ENCODE assay signal across 13 cellular contexts in genomic region chr5:150376799-150377771, GRCh38. TPM values are rescaled to one million over a fixed set of nuclear protein-coding genes. Genes with fewer than 3 reads are reported as not detected.
DNase-seq lines count a peak whose midpoint lies in the region; ATAC-seq and TF ChIP-seq lines count a peak whose summit lies in the region.
"Had no signal": no experiment of that assay in that cellular context is flagged by ENCODE, and none has a peak within 500 bp of the region (broad histone marks: within the 10 kb centered on the region; RNA-seq: fewer than 3 reads in every experiment).

No MANE protein-coding gene starts in this region.

- H3K23ac ChIP-seq in trophoblast cell (ENCODE audit: low read length), result no peak overlapping the region

- H3K27me3 ChIP-seq in RWPE2 (ENCODE audit: insufficient read depth, poor library complexity, severe bottlenecking) (no peaks in the 10 kb centered on the region), trophoblast cell (ENCODE audit: insufficient read depth, low read length) (no peaks in the 10 kb centered on the region)
- H3K27me3 ChIP-seq: esophagus muscularis mucosa had no signal

- H4K8ac ChIP-seq in trophoblast cell (ENCODE audit: low read depth, low read length), result peak overlapping the region; percentile 27

- H2AFZ ChIP-seq in trophoblast cell (ENCODE audit: insufficient read depth, low read length, poor library complexity), result no peak overlapping the region

- no CpG with 5 or more reads among the region's 10 CpGs for WGBS in trophoblast cell (ENCODE audit: extremely low coverage, insufficient coverage, insufficient read length)

- DNase-seq in Daoy (ENCODE audit: low read depth) (peak; percentile 62), RWPE2 (ENCODE audit: low spot score) (no peak), epithelial cell of prostate (ENCODE audit: low read depth, low spot score) (no peak), trophoblast cell (peak; percentile 28 to 54), iPS-NIHi7 (ENCODE audit: extremely low spot score) (no peak), NCI-H2171 (lab: John Stamatoyannopoulos, UW) (no peak), NCI-H69 (lab: John Stamatoyannopoulos, UW) (no peak), SHP77 (lab: John Stamatoyannopoulos, UW) (no peak)
- DNase-seq: activated naive CD4-positive, alpha-beta T cell treated with anti-CD3 and anti-CD28 coated beads for 36 hours; NCI-H1417; stimulated activated naive CD4-positive, alpha-beta T cell treated with Interleukin-2 at 50 U/mL for 16 hours had no signal

- peak overlapping the region; percentile 72 for H4K91ac ChIP-seq in trophoblast cell (ENCODE audit: low read depth, low read length)

- peak overlapping the region; percentile 31 for H2AK5ac ChIP-seq in trophoblast cell (ENCODE audit: low read length)

- no peak for TF ChIP-seq CTCF in RWPE2 (IDR thresholded peaks at IDR 0.05; ENCODE audit: poor library complexity, severe bottlenecking)

- peak overlapping the region; percentile 44 for H2BK5ac ChIP-seq in trophoblast cell (ENCODE audit: low read depth, low read length, poor library complexity)

- peak overlapping the region; percentile 19 for H3K27ac ChIP-seq in RWPE2 (ENCODE audit: poor library complexity, severe bottlenecking)
- peak overlapping the region; percentile 45 for H3K27ac ChIP-seq in epithelial cell of prostate
- peak overlapping the region; percentile 90 for H3K27ac ChIP-seq in trophoblast cell (ENCODE audit: low read depth, low read length)

- peak overlapping the region; percentile 30 for H3K14ac ChIP-seq in trophoblast cell (ENCODE audit: low read length)

- H2BK12ac ChIP-seq in trophoblast cell (ENCODE audit: low read length), result peak overlapping the region; percentile 81

- no peak overlapping the region for H3K9ac ChIP-seq in trophoblast cell (ENCODE audit: low read length)

- peak overlapping the region; percentile 63 for H3K18ac ChIP-seq in trophoblast cell (ENCODE audit: low read length)

- peaks cover 100% of the 10 kb centered on the region for H3K36me3 ChIP-seq in RWPE2 (ENCODE audit: low read depth)
- H3K36me3 ChIP-seq in trophoblast cell (ENCODE audit: control insufficient read depth in 1 of 2, insufficient read depth in 2 of 2, low read length in 2 of 2), result peaks cover 78 to 85% of the 10 kb centered on the region in 2 experiments

- H4K12ac ChIP-seq in trophoblast cell (ENCODE audit: low read depth, low read length), result no peak overlapping the region

- H3K4ac ChIP-seq in trophoblast cell (ENCODE audit: low read depth, low read length), result peak overlapping the region; percentile 27

- H2BK120ac ChIP-seq in trophoblast cell (ENCODE audit: insufficient read depth, low read length, poor library complexity), result peak overlapping the region; percentile 67

- H3K4me1 ChIP-seq in RWPE2 (ENCODE audit: insufficient read depth, poor library complexity, severe bottlenecking) (no peaks in the 10 kb centered on the region), trophoblast cell (ENCODE audit: control insufficient read depth in 1 of 2, insufficient read depth in 2 of 2, low read length in 2 of 2) (peaks cover 22 to 23% of the 10 kb centered on the region in 2 experiments)

- H3K4me3 ChIP-seq in RWPE2 (ENCODE audit: severe bottlenecking), result no peak overlapping the region
- no peak overlapping the region for H3K4me3 ChIP-seq in trophoblast cell (ENCODE audit: low read depth, low read length)
- H3K4me3 ChIP-seq: esophagus muscularis mucosa had no signal

- no peak overlapping the region for H3K4me2 ChIP-seq in trophoblast cell (ENCODE audit: low read length)

- ATAC-seq in RWPE2 (ENCODE audit: low read depth), result peak; percentile 3; the same call in 1 of the 3 replicates
- ATAC-seq: HCT116 had no signal

- peaks cover 20% of the 10 kb centered on the region for H3K79me1 ChIP-seq in trophoblast cell (ENCODE audit: low read length)

- H3K9me3 ChIP-seq in RWPE2 (ENCODE audit: severe bottlenecking) (no peaks in the 10 kb centered on the region), trophoblast cell (ENCODE audit: insufficient read depth, low read depth, low read length) (peaks cover 11% of the 10 kb centered on the region)
- H3K9me3 ChIP-seq: esophagus muscularis mucosa had no signal

- H3K79me2 ChIP-seq in trophoblast cell (ENCODE audit: control insufficient read depth, insufficient read depth, low read length, poor library complexity), result peaks cover 11% of the 10 kb centered on the region

RNA-seq across cellular contexts. Expression of gene TCOF1, which starts 19.6 kb away (rescaled TPM):
- 84.9 and 90.0 TPM in 2 replicates for total RNA-seq in Daoy (2014; rRNA removed; shearing (Covaris generic))
- polyA plus RNA-seq in trophoblast cell (2013), result 38.5 and 40.8 TPM in 2 replicates

RNA-seq across cellular contexts. Expression of gene CD74, which starts 35.6 kb away (rescaled TPM):
- total RNA-seq in Daoy (2014; rRNA removed; shearing (Covaris generic)), result not detected in 2 replicates
- polyA plus RNA-seq in trophoblast cell (2013), result 50.4 and 50.6 TPM in 2 replicates

Comparison
In these comparisons a context has a peak if more than half of its experiments do, and no peak if none do; other contexts are left out.
1. DNase-seq: peak in Daoy (single experiment) and trophoblast cell (2 of 2); none in RWPE2 (single experiment), epithelial cell of prostate (single experiment), iPS-NIHi7 (single experiment), NCI-H2171 (single experiment), NCI-H69 (single experiment) and SHP77 (0 of 2).
2. H3K27ac ChIP-seq: peak in every context shown above with its lines; median percentile 90 in trophoblast cell; 45 in epithelial cell of prostate; 19 in RWPE2.